In genomic region chr6:151044465-151045441, GRCh38 we compare ENCODE assay signal across 1 cellular context.
A peak's percentile ranks its signal among the peaks of the same experiment; 100 is the strongest.
TF ChIP-seq lines count a peak whose summit lies in the region.

No MANE protein-coding gene starts in this region.

TF ChIP-seq in A549, 52 proteins besides CTCF, POLR2A, EP300 and RAD21 (continued from another document):
- TF ChIP-seq FOSB (CRISPR knock-in tag; IDR thresholded peaks at IDR 0.05) (peak; percentile 63; the same call in 1 of the 2 replicates), ZFP36 (IDR thresholded peaks at IDR 0.05; ENCODE audit: borderline replicate concordance, partially characterized antibody) (no peak), ESRRA (IDR thresholded peaks at IDR 0.05; ENCODE audit: borderline replicate concordance, low read length) (no peak), RFX5 (IDR thresholded peaks at IDR 0.05) (no peak), HMGXB4 (CRISPR knock-in tag; IDR thresholded peaks at IDR 0.05; ENCODE audit: borderline replicate concordance) (no peak), CHD4 (IDR thresholded peaks at IDR 0.05; ENCODE audit: borderline replicate concordance) (no peak), KDM1A (IDR thresholded peaks at IDR 0.05; ENCODE audit: low read depth) (no peak), E2F6 (IDR thresholded peaks at IDR 0.05; ENCODE audit: borderline replicate concordance, low read depth) (no peak), ATOH8 (CRISPR knock-in tag; IDR thresholded peaks at IDR 0.05; ENCODE audit: low read depth) (peak; percentile 88; the same call in 1 of the 2 replicates), REST (IDR thresholded peaks at IDR 0.05) (no peak), KDM5A (IDR thresholded peaks at IDR 0.05) (no peak), MYC (IDR thresholded peaks at IDR 0.05; ENCODE audit: borderline replicate concordance, low read length) (no peak)
